In the genomic region with DNA sequence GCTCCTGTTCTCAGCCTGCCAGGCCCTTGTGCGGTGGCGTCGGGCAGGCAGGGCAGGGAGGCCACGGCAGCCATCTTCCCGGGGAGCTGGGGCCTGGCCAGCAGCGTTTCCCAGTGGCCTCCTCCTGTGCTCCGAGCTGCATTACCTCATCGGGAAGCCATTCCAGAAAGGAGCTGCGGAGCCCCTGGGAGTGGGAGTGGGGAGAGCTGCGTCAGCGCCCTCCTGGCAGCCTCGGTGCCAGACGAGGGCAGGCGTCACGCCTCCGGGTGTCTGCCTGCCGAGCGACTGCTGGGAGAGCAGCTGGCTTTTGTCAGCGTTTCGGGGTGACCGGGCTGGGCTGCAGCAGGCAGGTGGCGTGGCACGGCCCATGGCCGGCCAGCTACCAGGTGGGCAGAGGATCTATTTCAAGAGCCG, we compare ENCODE assay signal across 8 cellular contexts. TPM values are rescaled to one million over a fixed set of nuclear protein-coding genes. Genes with fewer than 3 reads are reported as not detected.
DNase-seq lines count a peak whose midpoint lies in the region; ATAC-seq and TF ChIP-seq lines count a peak whose summit lies in the region.

No MANE protein-coding gene starts in this region.

- H3K4me3 ChIP-seq in BJ (ENCODE audit: low read depth, low read length) (no peak overlapping the region), esophagus (ENCODE audit: low read depth in 1 of 2, low read length in 2 of 2) (peak overlapping the region in 1 of 2 donors; percentile 0)

- DNase-seq in BJ (ENCODE audit: low read depth): peak; percentile 74
- DNase-seq in NCI-H69 (lab: John Stamatoyannopoulos, UW): peak; percentile 99
- peak; percentile 72 for DNase-seq in non-pigmented ciliary epithelial cell (ENCODE audit: low read depth)
- no peak for DNase-seq in NOMO-1 treated with DMSO at 0.1 percent for 48 hours (lab: John Stamatoyannopoulos, UW; ENCODE audit: unreplicated experiment)
- DNase-seq in activated effector memory CD4-positive, alpha-beta T cell treated with anti-CD3 and anti-CD28 coated beads, Interleukin-2, amount 50 U/mL, for 16 hours: no peak

- H3K9me3 ChIP-seq in esophagus (ENCODE audit: control insufficient read depth in 2 of 2, insufficient read depth in 1 of 2, low read depth in 1 of 2, low read length in 1 of 2): peaks cover 0 to 3% of the 10 kb centered on the region in 2 donors

- H3K4me1 ChIP-seq in esophagus (ENCODE audit: control insufficient read depth in 2 of 2, insufficient read depth in 2 of 2, low read length in 1 of 2): peaks cover 0 to 39% of the 10 kb centered on the region in 2 donors

- TF ChIP-seq CTCF in BJ (IDR thresholded peaks at IDR 0.05; ENCODE audit: insufficient read depth, low read depth, low read length): no peak

- H3K36me3 ChIP-seq in BJ (ENCODE audit: control insufficient read depth, insufficient read depth, low read length): no peaks in the 10 kb centered on the region
- no peaks in the 10 kb centered on the region for H3K36me3 ChIP-seq in esophagus (ENCODE audit: control insufficient read depth in 2 of 2, insufficient read depth in 2 of 2, low read length in 1 of 2)

- POLR2A ChIA-PET in BJ (lab: Charles Lee): interaction anchor here (0.8 kb wide), 1 partner anchor 10 kb away, joined by 5 read pairs; no protein-coding TSS in a partner anchor

- H3K27me3 ChIP-seq in BJ (ENCODE audit: control insufficient read depth, insufficient read depth, low read length) (no peaks in the 10 kb centered on the region), esophagus (ENCODE audit: control insufficient read depth in 1 of 2, insufficient read depth in 2 of 2, low read length in 2 of 2) (no peaks in the 10 kb centered on the region)

- CTCF ChIA-PET in BJ (lab: Yijun Ruan, JAX): interaction anchor here (0.9 to 4.6 kb wide), 13 partner anchors 10 to 113 kb away, joined by 3 to 111 read pairs (median 14); no protein-coding TSS in a partner anchor

- WGBS in esophagus, 2 donors: 19 to 32% methylated on average over 23 to 25 of the region's 25 CpGs

- ATAC-seq in GM19455 (IDR thresholded peaks at IDR 0.05; ENCODE audit: unreplicated experiment) (no peak), GM18909 (IDR thresholded peaks at IDR 0.05; ENCODE audit: poor library complexity, unreplicated experiment) (no peak)

- peak overlapping the region; percentile 97 to 99 for H3K27ac ChIP-seq in esophagus (ENCODE audit: low read depth in 2 of 2, low read length in 1 of 2)

RNA-seq across cellular contexts. Expression of gene WNT7B, which starts 30.9 kb away (rescaled TPM):
- 0.04 TPM in 1 of 2 replicates, not detected in the other for polyA plus RNA-seq in BJ (2011; rRNA removed)
- polyA minus RNA-seq in BJ (2011; rRNA and poly(A)+ RNA removed): not detected in 2 replicates
- 1 to 10 TPM; 6.6 to 6.8 TPM for polyA plus RNA-seq in esophagus

Comparison
In these comparisons a context has a peak if more than half of its experiments do, and no peak if none do; other contexts are left out.
1. DNase-seq: peak in BJ (single experiment), NCI-H69 (single experiment) and non-pigmented ciliary epithelial cell (single experiment); none in NOMO-1 treated with DMSO at 0.1 percent for 48 hours (single experiment) and activated effector memory CD4-positive, alpha-beta T cell treated with anti-CD3 and anti-CD28 coated beads, Interleukin-2, amount 50 U/mL, for 16 hours (single experiment).